ENCODE assay signal across 28 cellular contexts in the genomic region with DNA sequence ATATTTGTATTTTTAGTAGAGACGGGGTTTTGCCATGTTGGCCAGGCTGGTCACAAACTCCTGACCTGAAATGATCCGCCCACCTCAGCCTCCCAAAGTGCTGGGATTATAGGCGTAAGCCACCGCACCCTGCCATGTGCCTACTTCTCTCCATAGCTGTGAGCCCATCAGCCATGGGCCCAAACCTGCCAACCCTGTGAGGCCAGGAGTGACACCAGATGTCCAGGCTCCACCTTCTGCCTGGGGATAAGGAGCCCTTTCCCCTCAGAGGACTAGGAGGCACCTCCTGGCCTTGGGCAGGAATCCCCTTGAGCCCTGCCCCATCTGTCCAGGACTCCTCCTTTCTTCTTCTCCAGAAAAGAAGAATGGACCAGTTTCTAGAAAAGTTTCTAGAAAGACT. TPM values are rescaled to one million over a fixed set of nuclear protein-coding genes. Genes with fewer than 3 reads are reported as not detected.
DNase-seq lines count a peak whose midpoint lies in the region; ATAC-seq, FAIRE-seq and TF ChIP-seq lines count a peak whose summit lies in the region.
"Had no signal": no experiment of that assay in that cellular context is flagged by ENCODE, and none has a peak within 500 bp of the region (broad histone marks: within the 10 kb centered on the region; RNA-seq: fewer than 3 reads in every experiment).

No MANE protein-coding gene starts in this region.

- no peak overlapping the region for H2BK12ac ChIP-seq in H1 (ENCODE audit: low read depth, low read length)

- H3K36me3 ChIP-seq in PC-9 (ENCODE audit: low read depth): no peaks in the 10 kb centered on the region
- no peaks in the 10 kb centered on the region; a peak in 1 of 8 replicates for H3K36me3 ChIP-seq in H1 (ENCODE audit: control insufficient read depth in 2 of 4, insufficient read depth in 4 of 4, low read length in 3 of 4)
- H3K36me3 ChIP-seq: BLaER1 treated with 17β-estradiol and CSF1 and Interleukin-3, amounts not matched to agents 10 nM and 100 nM; Peyer's patch had no signal

- H3K18ac ChIP-seq in H1 (ENCODE audit: extremely low read depth, low read length): no peak overlapping the region

- no peak overlapping the region for H3K9ac ChIP-seq in H1 (replicated peaks in 1 of 4; ENCODE audit: extremely low read depth in 1 of 4, low read depth in 3 of 4, low read length in 3 of 4)

- no peak for TF ChIP-seq POLR2A in A549 (IDR thresholded peaks at IDR 0.05; ENCODE audit: low read length)
- no peak for TF ChIP-seq POLR2A in H1 (IDR thresholded peaks at IDR 0.05; ENCODE audit: control extremely low read depth in 1 of 2, low read depth in 2 of 2, low read length in 2 of 2)

- H2BK15ac ChIP-seq in H1 (ENCODE audit: low read length): no peak overlapping the region

- H3K23ac ChIP-seq in H1 (ENCODE audit: insufficient read length): no peak overlapping the region

- no peak for FAIRE-seq in A549 (lab: Jason Lieb, UNC)
- FAIRE-seq in H1 (lab: Jason Lieb, UNC): no peak
- FAIRE-seq: A204.1, GM12878 had no signal

- H3K79me2 ChIP-seq in PC-9 (ENCODE audit: low read depth) (no peaks in the 10 kb centered on the region), H1 (ENCODE audit: control insufficient read depth in 1 of 2, insufficient read depth in 2 of 2, low read length in 2 of 2) (no peaks in the 10 kb centered on the region)

- H3K9me3 Mint-ChIP-seq in T-helper 2 cell treated with Interferon-gamma antibody and Interleukin-4, amounts not matched to agents 5 μg/mL and 100 μg/mL, for 36 hours: no peaks in the 10 kb centered on the region
- H3K9me3 Mint-ChIP-seq: CD4-positive, alpha-beta memory T cell had no signal

- TF ChIP-seq CTCF in A549 (IDR thresholded peaks at IDR 0.05) (no peak), PC-9 (conservative IDR thresholded peaks at IDR 0.05) (no peak), H1 (IDR thresholded peaks at IDR 0.05; ENCODE audit: control extremely low read depth in 1 of 3, insufficient read depth in 1 of 3, low read depth in 1 of 3, low read length in 3 of 3) (no peak)

- CTCF ChIA-PET in A549 (lab: Yijun Ruan, JAX): interaction anchor here (0.7 to 4.6 kb wide), 5 partner anchors 9 to 51 kb away, joined by 3 to 14 read pairs (median 11); partner anchors contain the start of gene PRKCD
- CTCF ChIA-PET in PC-9 (lab: Charles Lee): no interaction called here
- CTCF ChIA-PET in H1 (lab: Charles Lee; ENCODE audit: partially characterized antibody): interaction anchor here (1.2 to 2.2 kb wide), 6 partner anchors 10 to 51 kb away, joined by 3 to 9 read pairs (median 6); no protein-coding TSS in a partner anchor

- H3F3A ChIP-seq in PC-9 (ENCODE audit: insufficient read depth, low read depth): peaks cover 25% of the 10 kb centered on the region

- no TSS peak for BruUV-seq in PC-9 (replicated peaks; lab: Mats Ljungman, UMichigan)

- H3K4me2 ChIP-seq in A549 (peak overlapping the region; percentile 59; the same call in 1 of the 3 replicates), PC-9 (peak overlapping the region; percentile 66), H1 (ENCODE audit: insufficient read depth in 1 of 2, low read depth in 2 of 2, low read length in 2 of 2) (no peak overlapping the region)

- H3K27ac Mint-ChIP-seq in T-helper 2 cell treated with Interferon-gamma antibody and Interleukin-4, amounts not matched to agents 5 μg/mL and 100 μg/mL, for 36 hours: no peak overlapping the region
- H3K27ac Mint-ChIP-seq: CD4-positive, alpha-beta memory T cell had no signal

- no peak for ATAC-seq in A549
- ATAC-seq in HG03159 (IDR thresholded peaks at IDR 0.05; ENCODE audit: unreplicated experiment): no peak
- ATAC-seq: GM12878 had no signal

- H2BK20ac ChIP-seq in H1 (ENCODE audit: low read length): no peak overlapping the region

- no peaks in the 10 kb centered on the region for H3K27me3 ChIP-seq in PC-9 (ENCODE audit: insufficient read depth, low read depth)
- H3K27me3 ChIP-seq in H1 (replicated peaks in 1 of 4; ENCODE audit: control insufficient read depth in 3 of 4, extremely low read depth in 1 of 4, insufficient read depth in 3 of 4, low read length in 3 of 4): no peaks in the 10 kb centered on the region
- H3K27me3 ChIP-seq: BLaER1 treated with 17β-estradiol and CSF1 and Interleukin-3, amounts not matched to agents 10 nM and 100 nM; Peyer's patch had no signal

- no peak for DNase-seq in A549 (ENCODE audit: low read depth in 1 of 2, low spot score in 1 of 2)
- DNase-seq in PC-9: no peak
- DNase-seq in H1 (ENCODE audit: low read depth in 1 of 2, low spot score in 2 of 2): no peak
- DNase-seq in posterior vena cava (ENCODE audit: low spot score): peak; percentile 69
- no peak for DNase-seq in activated naive CD4-positive, alpha-beta T cell treated with Interleukin-2 at 50 U/mL for 16 hours
- DNase-seq in NCI-H1105 treated with DMSO at 0.1 percent for 48 hours (lab: John Stamatoyannopoulos, UW): no peak
- DNase-seq in T-helper 2 cell treated with Interferon-gamma antibody and Interleukin-4, amounts not matched to agents 5 μg/mL and 100 μg/mL, for 36 hours (ENCODE audit: low spot score): no peak
- DNase-seq: AML-193; Caco-2; CD4-positive, alpha-beta memory T cell; DMS79; EL; GDM1; GOT3; HCEC 1CT; NCI-H1092; NCI-H1436; NCI-H1930; NCI-H2107; NCI-H446; NCI-H524 treated with DMSO at 0.1 percent for 48 hours; Peyer's patch; SHP77 treated with DMSO at 0.1 percent for 48 hours had no signal

- no peak overlapping the region for H3K56ac ChIP-seq in H1 (replicated peaks; ENCODE audit: insufficient read length, low read depth, low read length)

- no peaks in the 10 kb centered on the region for H3K9me2 ChIP-seq in PC-9 (ENCODE audit: insufficient read depth)

- no peak overlapping the region for H3K4me3 Mint-ChIP-seq in T-helper 2 cell treated with Interferon-gamma antibody and Interleukin-4, amounts not matched to agents 5 μg/mL and 100 μg/mL, for 36 hours
- H3K4me3 Mint-ChIP-seq: CD4-positive, alpha-beta memory T cell had no signal

- no peak overlapping the region for H3K4ac ChIP-seq in H1 (replicated peaks; ENCODE audit: insufficient read length, low read depth, low read length)

- H3K36me3 Mint-ChIP-seq in T-helper 2 cell treated with Interferon-gamma antibody and Interleukin-4, amounts not matched to agents 5 μg/mL and 100 μg/mL, for 36 hours (ENCODE audit: low read depth): no peaks in the 10 kb centered on the region
- H3K36me3 Mint-ChIP-seq: CD4-positive, alpha-beta memory T cell had no signal

- TF ChIP-seq RAD21 in A549 (conservative IDR thresholded peaks at IDR 0.05 in 1 of 2, IDR thresholded peaks at IDR 0.05 in 1 of 2): no peak
- no peak for TF ChIP-seq RAD21 in H1 (IDR thresholded peaks at IDR 0.05 in 1 of 2, conservative IDR thresholded peaks at IDR 0.05 in 1 of 2; ENCODE audit: low read depth in 2 of 2, low read length in 2 of 2)

- 0 out of 2 replicates have a peak overlapping the region, but pooled peaks have one; percentile 9 for H4K8ac ChIP-seq in H1 (ENCODE audit: extremely low read depth, insufficient read depth, low read length)

- H4K20me1 ChIP-seq in PC-9 (ENCODE audit: insufficient read depth) (no peaks in the 10 kb centered on the region), H1 (replicated peaks in 1 of 2; ENCODE audit: control insufficient read depth in 1 of 2, insufficient read depth in 2 of 2, low read length in 2 of 2) (peaks cover 0 to 4% of the 10 kb centered on the region in 2 experiments)
- H4K20me1 ChIP-seq: BLaER1 treated with 17β-estradiol and CSF1 and Interleukin-3, amounts not matched to agents 10 nM and 100 nM had no signal

- H3K4me1 Mint-ChIP-seq in T-helper 2 cell treated with Interferon-gamma antibody and Interleukin-4, amounts not matched to agents 5 μg/mL and 100 μg/mL, for 36 hours (ENCODE audit: low read depth): no peaks in the 10 kb centered on the region
- H3K4me1 Mint-ChIP-seq: CD4-positive, alpha-beta memory T cell had no signal

- peaks cover 41% of the 10 kb centered on the region for H3K4me1 ChIP-seq in A549
- H3K4me1 ChIP-seq in PC-9 (replicated peaks; ENCODE audit: insufficient read depth): peaks cover 62% of the 10 kb centered on the region
- H3K4me1 ChIP-seq in H1 (replicated peaks in 1 of 4; ENCODE audit: control insufficient read depth in 3 of 4, insufficient read depth in 4 of 4, low read length in 3 of 4): no peaks in the 10 kb centered on the region; a peak in 1 of 7 replicates

- H3K27me3 Mint-ChIP-seq in T-helper 2 cell treated with Interferon-gamma antibody and Interleukin-4, amounts not matched to agents 5 μg/mL and 100 μg/mL, for 36 hours (ENCODE audit: low read depth): no peaks in the 10 kb centered on the region
- H3K27me3 Mint-ChIP-seq: CD4-positive, alpha-beta memory T cell had no signal

- no peak for TF ChIP-seq EP300 in A549 (IDR thresholded peaks at IDR 0.05)
- TF ChIP-seq EP300 in H1 (IDR thresholded peaks at IDR 0.05; ENCODE audit: borderline replicate concordance in 1 of 2, low read depth in 2 of 2, low read length in 2 of 2): no peak

- intact Hi-C loops in PC-9 (cut with micrococcal nuclease; ENCODE audit: unreplicated experiment) (no loop called here), posterior vena cava (cut with DNase I) (loop anchor here in 1 of 2 donors (10.0 kb wide), 1 partner anchor 1850 kb away; no protein-coding TSS in a partner anchor)

- H4K5ac ChIP-seq in H1 (ENCODE audit: insufficient read length, low read depth, low read length): no peak overlapping the region

- no peak overlapping the region for H2AK5ac ChIP-seq in H1 (ENCODE audit: low read depth, low read length)

- H3K79me1 ChIP-seq in H1 (ENCODE audit: low read depth, low read length): no peaks in the 10 kb centered on the region; the same call in 1 of the 2 replicates

- peak overlapping the region in 1 of 2 experiments; percentile 70; a peak in 1 of 6 replicates for H3K27ac ChIP-seq in A549
- H3K27ac ChIP-seq in PC-9: no peak overlapping the region
- no peak overlapping the region for H3K27ac ChIP-seq in H1 (ENCODE audit: low read depth, low read length)
- H3K27ac ChIP-seq: SK-N-MC had no signal

- H3K14ac ChIP-seq in H1 (ENCODE audit: insufficient read length): no peak overlapping the region

- no peaks in the 10 kb centered on the region for H3K23me2 ChIP-seq in H1 (ENCODE audit: low read depth, low read length)

- H2BK5ac ChIP-seq in H1 (ENCODE audit: low read depth, low read length): no peak overlapping the region

- H3K4me3 ChIP-seq in A549 (no peak overlapping the region), PC-9 (no peak overlapping the region), H1 (ENCODE audit: extremely low read depth in 1 of 4, insufficient read depth in 2 of 4, low read depth in 3 of 4, low read length in 4 of 4) (no peak overlapping the region)
- H3K4me3 ChIP-seq: GM12878, Peyer's patch, SK-N-MC had no signal

- WGBS in A549 (ENCODE audit: missing lambda C conversion rate): 95% methylated on average over 4 of the region's 4 CpGs
- WGBS in H1 (ENCODE audit: extremely low coverage in 1 of 2, insufficient coverage in 1 of 2, insufficient read length in 1 of 2, insufficient replicate concordance in 2 of 2, low coverage in 1 of 2, low lambda C conversion rate in 2 of 2, missing lambda C conversion rate in 1 of 2), 2 experiments: 79% methylated on average over 4 of the region's 4 CpGs; no CpG with 5 or more reads in 1 of the 2 experiments

- H2AFZ ChIP-seq in PC-9 (no peak overlapping the region), H1 (ENCODE audit: low read length) (no peak overlapping the region)

- H3K9me3 ChIP-seq in A549 (no peaks in the 10 kb centered on the region), PC-9 (ENCODE audit: insufficient read depth, low read depth) (no peaks in the 10 kb centered on the region), H1 (ENCODE audit: insufficient read depth in 2 of 2, low read depth in 1 of 2, low read length in 1 of 2) (no peaks in the 10 kb centered on the region)
- H3K9me3 ChIP-seq: BLaER1 treated with 17β-estradiol and CSF1 and Interleukin-3, amounts not matched to agents 10 nM and 100 nM; Caco-2; Peyer's patch had no signal

- no peak overlapping the region for H4K91ac ChIP-seq in H1 (replicated peaks; ENCODE audit: insufficient read length, low read length)

- POLR2A ChIA-PET in A549 (lab: Yijun Ruan, JAX): interaction anchor here (0.6 kb wide), 1 partner anchor 119 kb away, joined by 4 read pairs; no protein-coding TSS in a partner anchor
- POLR2A ChIA-PET in PC-9 (lab: Charles Lee; ENCODE audit: unreplicated experiment): interaction anchor here (0.7 kb wide), 1 partner anchor 10 kb away, joined by 4 read pairs; no protein-coding TSS in a partner anchor
- POLR2A ChIA-PET in H1 (lab: Charles Lee; ENCODE audit: partially characterized antibody): interaction anchor here (1.1 to 1.8 kb wide), 3 partner anchors 12 to 15 kb away, joined by 3 to 4 read pairs (median 3); no protein-coding TSS in a partner anchor

- no peak overlapping the region for H2BK120ac ChIP-seq in H1 (replicated peaks; ENCODE audit: low read depth, low read length)

RNA-seq across cellular contexts. Expression of gene RFT1, which starts 14.2 kb away (rescaled TPM):
- polyA plus RNA-seq in A549 (2011; rRNA removed): 31.6 and 33.6 TPM in 2 replicates
- polyA plus RNA-seq in A549 (2012; cell fraction: cytosol; rRNA removed): 12.1 and 18.0 TPM in 2 replicates
- 20.2 and 26.1 TPM in 2 replicates for polyA plus RNA-seq in A549 (2012; cell fraction: nucleus; rRNA removed)
- 15.6 to 18.5 TPM (median 15.8 TPM) in 3 replicates for polyA plus RNA-seq in A549 (2017; fragmentation: RNase III; extraction: RNeasy Plus Mini Kit Qiagen cat#74134 plus additional on column Dnase treatment)
- 63.0 and 65.3 TPM in 2 replicates for polyA minus RNA-seq in A549 (2011; rRNA and poly(A)+ RNA removed)
- total RNA-seq in PC-9 (2021): 30.8 and 31.0 TPM in 2 replicates
- 24.4 and 27.7 TPM in 2 replicates for total RNA-seq in H1 (2021; fragmentation: NEBNext Ultra II Directional; extraction: Animal tissue kit (Norgen Biotek cat#: 25700))
- polyA plus RNA-seq in H1 (2011; rRNA removed): 35.1 and 42.4 TPM in 2 replicates
- polyA plus RNA-seq in H1 (2011; cell fraction: cytosol; rRNA removed): 27.6 TPM
- 26.7 TPM for polyA plus RNA-seq in H1 (2011; cell fraction: nucleus; rRNA removed)
- 18.2 to 28.0 TPM (median 25.3 TPM) in 4 replicates for polyA plus RNA-seq in H1 (2012, experiment 1 of 2)
- 24.2 TPM for polyA plus RNA-seq in H1 (2012, experiment 2 of 2)
- 19.1 TPM for polyA plus RNA-seq in H1 (2013, experiment 1 of 2)
- 22.3 TPM for polyA plus RNA-seq in H1 (2013, experiment 2 of 2)
- 63.8 TPM in 2 replicates for polyA minus RNA-seq in H1 (2011; rRNA and poly(A)+ RNA removed)
- 16.7 TPM for polyA minus RNA-seq in H1 (2011; cell fraction: cytosol; rRNA and poly(A)+ RNA removed)
- 22.6 TPM for polyA minus RNA-seq in H1 (2011; cell fraction: nucleus; rRNA and poly(A)+ RNA removed)
- total RNA-seq in posterior vena cava: 10 to 100 TPM; 13.6 to 15.7 TPM

RNA-seq across cellular contexts. Expression of gene PRKCD, which starts 16.6 kb away (rescaled TPM):
- 17.1 and 18.3 TPM in 2 replicates for polyA plus RNA-seq in A549 (2011; rRNA removed)
- polyA plus RNA-seq in A549 (2012; cell fraction: cytosol; rRNA removed): 20.7 and 22.9 TPM in 2 replicates
- 23.1 and 25.8 TPM in 2 replicates for polyA plus RNA-seq in A549 (2012; cell fraction: nucleus; rRNA removed)
- polyA plus RNA-seq in A549 (2017; fragmentation: RNase III; extraction: RNeasy Plus Mini Kit Qiagen cat#74134 plus additional on column Dnase treatment): 10.1 to 11.0 TPM (median 10.2 TPM) in 3 replicates
- 15.1 and 17.9 TPM in 2 replicates for polyA minus RNA-seq in A549 (2011; rRNA and poly(A)+ RNA removed)
- 30.1 and 34.3 TPM in 2 replicates for total RNA-seq in PC-9 (2021)
- total RNA-seq in H1 (2021; fragmentation: NEBNext Ultra II Directional; extraction: Animal tissue kit (Norgen Biotek cat#: 25700)): 22.2 and 22.6 TPM in 2 replicates
- 23.9 and 27.0 TPM in 2 replicates for polyA plus RNA-seq in H1 (2011; rRNA removed)
- 30.9 TPM for polyA plus RNA-seq in H1 (2011; cell fraction: cytosol; rRNA removed)
- polyA plus RNA-seq in H1 (2011; cell fraction: nucleus; rRNA removed): 34.6 TPM
- polyA plus RNA-seq in H1 (2012, experiment 1 of 2): 18.6 to 28.0 TPM (median 26.1 TPM) in 4 replicates
- polyA plus RNA-seq in H1 (2012, experiment 2 of 2): 15.9 TPM
- 14.0 TPM for polyA plus RNA-seq in H1 (2013, experiment 1 of 2)
- polyA plus RNA-seq in H1 (2013, experiment 2 of 2): 14.8 TPM
- 26.9 and 27.6 TPM in 2 replicates for polyA minus RNA-seq in H1 (2011; rRNA and poly(A)+ RNA removed)
- polyA minus RNA-seq in H1 (2011; cell fraction: cytosol; rRNA and poly(A)+ RNA removed): 15.3 TPM
- polyA minus RNA-seq in H1 (2011; cell fraction: nucleus; rRNA and poly(A)+ RNA removed): 13.2 TPM
- 10 to 100 TPM; 34.1 to 36.3 TPM for total RNA-seq in posterior vena cava

Comparison
In these comparisons a context has a peak if more than half of its experiments do, and no peak if none do; other contexts are left out.
1. H3K4me2 ChIP-seq: peak in A549 (single experiment) and PC-9 (single experiment); none in H1 (0 of 2).